ENCODE assay signal across 1 cellular context in the genomic region with DNA sequence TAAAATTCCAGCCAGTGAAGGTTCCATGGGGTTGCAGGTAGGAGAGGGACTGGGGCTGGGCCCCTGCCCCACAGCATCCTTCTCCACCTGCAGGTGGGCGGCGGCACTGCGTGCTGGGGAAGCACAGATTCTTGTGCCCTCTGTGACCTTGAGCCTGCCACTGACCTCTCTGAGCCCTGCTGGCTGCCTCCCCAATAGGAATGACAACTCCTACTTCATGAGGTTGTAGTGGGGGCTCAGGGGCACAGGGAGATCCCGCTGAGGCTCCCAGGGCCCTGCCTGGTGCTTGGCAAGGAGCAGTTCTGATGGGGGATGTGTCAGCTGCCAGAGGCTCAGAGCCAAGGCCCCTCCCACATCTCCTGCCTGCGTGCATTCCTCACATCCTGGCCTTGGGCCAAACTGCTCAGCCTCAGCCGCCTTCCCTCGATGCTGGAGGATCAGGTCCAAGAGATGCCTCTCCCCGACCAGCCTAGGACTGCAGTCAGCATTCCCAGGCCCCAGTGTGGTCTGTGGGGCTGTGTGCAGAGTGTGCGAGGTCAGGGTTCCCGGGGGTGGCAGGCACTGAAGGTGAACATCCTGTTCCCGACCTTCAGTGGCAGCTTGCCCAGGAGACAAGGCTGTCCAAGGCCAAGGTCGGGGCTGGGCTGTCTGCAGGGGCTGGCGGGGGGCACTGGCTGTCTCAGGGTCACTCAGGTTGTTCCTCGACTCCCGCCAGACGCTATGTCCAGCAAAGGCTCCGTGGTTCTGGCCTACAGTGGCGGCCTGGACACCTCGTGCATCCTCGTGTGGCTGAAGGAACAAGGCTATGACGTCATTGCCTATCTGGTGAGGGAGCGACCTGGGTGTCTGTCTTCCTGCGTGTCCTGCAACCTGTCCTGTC.
TF ChIP-seq lines count a peak whose summit lies in the region.

No MANE protein-coding gene starts in this region.

TF ChIP-seq in HepG2, 621 proteins besides CTCF, POLR2A, EP300 and RAD21 (continued from another document and continues in another):
- TF ChIP-seq, protein P1, sequence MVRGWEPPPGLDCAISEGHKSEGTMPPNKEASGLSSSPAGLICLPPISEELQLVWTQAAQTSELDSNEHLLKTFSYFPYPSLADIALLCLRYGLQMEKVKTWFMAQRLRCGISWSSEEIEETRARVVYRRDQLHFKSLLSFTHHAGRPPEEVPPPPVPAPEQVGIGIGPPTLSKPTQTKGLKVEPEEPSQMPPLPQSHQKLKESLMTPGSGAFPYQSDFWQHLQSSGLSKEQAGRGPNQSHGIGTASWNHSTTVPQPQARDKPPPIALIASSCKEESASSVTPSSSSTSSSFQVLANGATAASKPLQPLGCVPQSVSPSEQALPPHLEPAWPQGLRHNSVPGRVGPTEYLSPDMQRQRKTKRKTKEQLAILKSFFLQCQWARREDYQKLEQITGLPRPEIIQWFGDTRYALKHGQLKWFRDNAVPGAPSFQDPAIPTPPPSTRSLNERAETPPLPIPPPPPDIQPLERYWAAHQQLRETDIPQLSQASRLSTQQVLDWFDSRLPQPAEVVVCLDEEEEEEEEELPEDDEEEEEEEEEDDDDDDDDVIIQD (CRISPR knock-in tag; IDR thresholded peaks at IDR 0.05; ENCODE audit: low read depth), result no peak
- TF ChIP-seq ZC3H4 (CRISPR knock-in tag; IDR thresholded peaks at IDR 0.05; ENCODE audit: borderline replicate concordance) (no peak), ATF1 (CRISPR knock-in tag; IDR thresholded peaks at IDR 0.05) (no peak), ZFP36 (IDR thresholded peaks at IDR 0.05; ENCODE audit: borderline replicate concordance, low read depth, low read length, partially characterized antibody) (no peak), GABPB1 (CRISPR knock-in tag; IDR thresholded peaks at IDR 0.05) (no peak), TAF15 (IDR thresholded peaks at IDR 0.05; ENCODE audit: low read depth, low read length, poor library complexity, severe bottlenecking) (no peak), AHR (CRISPR knock-in tag; IDR thresholded peaks at IDR 0.05) (no peak), ZNF564 (CRISPR knock-in tag; IDR thresholded peaks at IDR 0.05) (0 out of 2 replicates have a peak, but pooled peaks have one; percentile 23), KDM5B (CRISPR knock-in tag; IDR thresholded peaks at IDR 0.05; ENCODE audit: borderline replicate concordance) (no peak), TCF7L2 (IDR thresholded peaks at IDR 0.05; ENCODE audit: low read depth, low read length) (no peak), ZNF333 (CRISPR knock-in tag; IDR thresholded peaks at IDR 0.05; ENCODE audit: borderline replicate concordance) (no peak), KLF9 (CRISPR knock-in tag; IDR thresholded peaks at IDR 0.05; ENCODE audit: low read depth) (no peak), ZNF337 (CRISPR knock-in tag; IDR thresholded peaks at IDR 0.05; ENCODE audit: borderline replicate concordance, low read depth) (no peak), ZNF569 (CRISPR knock-in tag; IDR thresholded peaks at IDR 0.05; ENCODE audit: borderline replicate concordance) (no peak), PRMT3 (CRISPR knock-in tag; IDR thresholded peaks at IDR 0.05; ENCODE audit: borderline replicate concordance, low read depth) (no peak), AKAP8 (CRISPR knock-in tag; IDR thresholded peaks at IDR 0.05) (0 out of 2 replicates have a peak, but pooled peaks have one; percentile 38), AGO1 (IDR thresholded peaks at IDR 0.05; ENCODE audit: low read depth, low read length, poor library complexity, severe bottlenecking) (no peak), ZNF232 (CRISPR knock-in tag; IDR thresholded peaks at IDR 0.05; ENCODE audit: borderline replicate concordance) (no peak), ZNF790 (CRISPR knock-in tag; IDR thresholded peaks at IDR 0.05; ENCODE audit: borderline replicate concordance) (no peak), HMGA1 (CRISPR knock-in tag; conservative IDR thresholded peaks at IDR 0.05) (no peak), ZNF274 (CRISPR knock-in tag; IDR thresholded peaks at IDR 0.05) (peak; percentile 40; the same call in 1 of the 2 replicates), ZNF33A (CRISPR knock-in tag; IDR thresholded peaks at IDR 0.05; ENCODE audit: borderline replicate concordance) (no peak), ZEB1 (IDR thresholded peaks at IDR 0.05; ENCODE audit: insufficient replicate concordance, low read depth) (no peak), RBM39 (IDR thresholded peaks at IDR 0.05; ENCODE audit: low read depth, low read length, poor library complexity, severe bottlenecking) (no peak), ESRRA (CRISPR knock-in tag; IDR thresholded peaks at IDR 0.05; ENCODE audit: low read depth) (peak; percentile 82), ZNF430 (CRISPR knock-in tag; IDR thresholded peaks at IDR 0.05) (no peak), RFX1 (IDR thresholded peaks at IDR 0.05) (no peak), IRF2 (CRISPR knock-in tag; IDR thresholded peaks at IDR 0.05) (no peak), ZNF619 (CRISPR knock-in tag; IDR thresholded peaks at IDR 0.05) (no peak), ZNF883 (CRISPR knock-in tag; IDR thresholded peaks at IDR 0.05; ENCODE audit: not compliant biosample characterization) (peak; percentile 47), ZNF703 (CRISPR knock-in tag; IDR thresholded peaks at IDR 0.05; ENCODE audit: borderline replicate concordance) (no peak), SOX6 (IDR thresholded peaks at IDR 0.05) (no peak), SOX6 (CRISPR knock-in tag; IDR thresholded peaks at IDR 0.05) (peak; percentile 45; the same call in 1 of the 2 replicates), ZNF30 (CRISPR knock-in tag; IDR thresholded peaks at IDR 0.05) (no peak), ADNP (CRISPR knock-in tag; IDR thresholded peaks at IDR 0.05) (no peak), HIVEP1 (CRISPR knock-in tag; IDR thresholded peaks at IDR 0.05) (peak; percentile 48; the same call in 1 of the 2 replicates), SNAI1 (CRISPR knock-in tag; IDR thresholded peaks at IDR 0.05; ENCODE audit: borderline replicate concordance) (no peak), MBNL3 (CRISPR knock-in tag; conservative IDR thresholded peaks at IDR 0.05) (no peak), ZNF563 (CRISPR knock-in tag; IDR thresholded peaks at IDR 0.05) (no peak), XRCC5 (optimal IDR thresholded peaks at IDR 0.05; ENCODE audit: low read length) (no peak), SATB2 (CRISPR knock-in tag; IDR thresholded peaks at IDR 0.05) (no peak)
- TF ChIP-seq, protein P2, sequence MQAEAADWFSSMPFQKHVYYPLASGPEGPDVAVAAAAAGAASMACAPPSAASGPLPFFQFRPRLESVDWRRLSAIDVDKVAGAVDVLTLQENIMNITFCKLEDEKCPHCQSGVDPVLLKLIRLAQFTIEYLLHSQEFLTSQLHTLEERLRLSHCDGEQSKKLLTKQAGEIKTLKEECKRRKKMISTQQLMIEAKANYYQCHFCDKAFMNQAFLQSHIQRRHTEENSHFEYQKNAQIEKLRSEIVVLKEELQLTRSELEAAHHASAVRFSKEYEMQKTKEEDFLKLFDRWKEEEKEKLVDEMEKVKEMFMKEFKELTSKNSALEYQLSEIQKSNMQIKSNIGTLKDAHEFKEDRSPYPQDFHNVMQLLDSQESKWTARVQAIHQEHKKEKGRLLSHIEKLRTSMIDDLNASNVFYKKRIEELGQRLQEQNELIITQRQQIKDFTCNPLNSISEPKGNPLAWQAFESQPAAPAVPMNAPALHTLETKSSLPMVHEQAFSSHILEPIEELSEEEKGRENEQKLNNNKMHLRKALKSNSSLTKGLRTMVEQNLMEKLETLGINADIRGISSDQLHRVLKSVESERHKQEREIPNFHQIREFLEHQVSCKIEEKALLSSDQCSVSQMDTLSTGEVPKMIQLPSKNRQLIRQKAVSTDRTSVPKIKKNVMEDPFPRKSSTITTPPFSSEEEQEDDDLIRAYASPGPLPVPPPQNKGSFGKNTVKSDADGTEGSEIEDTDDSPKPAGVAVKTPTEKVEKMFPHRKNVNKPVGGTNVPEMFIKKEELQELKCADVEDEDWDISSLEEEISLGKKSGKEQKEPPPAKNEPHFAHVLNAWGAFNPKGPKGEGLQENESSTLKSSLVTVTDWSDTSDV (CRISPR knock-in tag; IDR thresholded peaks at IDR 0.05), result no peak
- TF ChIP-seq, protein P3, sequence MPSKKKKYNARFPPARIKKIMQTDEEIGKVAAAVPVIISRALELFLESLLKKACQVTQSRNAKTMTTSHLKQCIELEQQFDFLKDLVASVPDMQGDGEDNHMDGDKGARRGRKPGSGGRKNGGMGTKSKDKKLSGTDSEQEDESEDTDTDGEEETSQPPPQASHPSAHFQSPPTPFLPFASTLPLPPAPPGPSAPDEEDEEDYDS (CRISPR knock-in tag; IDR thresholded peaks at IDR 0.05), result no peak
- TF ChIP-seq, protein P4, sequence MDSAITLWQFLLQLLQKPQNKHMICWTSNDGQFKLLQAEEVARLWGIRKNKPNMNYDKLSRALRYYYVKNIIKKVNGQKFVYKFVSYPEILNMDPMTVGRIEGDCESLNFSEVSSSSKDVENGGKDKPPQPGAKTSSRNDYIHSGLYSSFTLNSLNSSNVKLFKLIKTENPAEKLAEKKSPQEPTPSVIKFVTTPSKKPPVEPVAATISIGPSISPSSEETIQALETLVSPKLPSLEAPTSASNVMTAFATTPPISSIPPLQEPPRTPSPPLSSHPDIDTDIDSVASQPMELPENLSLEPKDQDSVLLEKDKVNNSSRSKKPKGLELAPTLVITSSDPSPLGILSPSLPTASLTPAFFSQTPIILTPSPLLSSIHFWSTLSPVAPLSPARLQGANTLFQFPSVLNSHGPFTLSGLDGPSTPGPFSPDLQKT (CRISPR knock-in tag; IDR thresholded peaks at IDR 0.05; ENCODE audit: borderline replicate concordance), result no peak
- TF ChIP-seq, protein P5, sequence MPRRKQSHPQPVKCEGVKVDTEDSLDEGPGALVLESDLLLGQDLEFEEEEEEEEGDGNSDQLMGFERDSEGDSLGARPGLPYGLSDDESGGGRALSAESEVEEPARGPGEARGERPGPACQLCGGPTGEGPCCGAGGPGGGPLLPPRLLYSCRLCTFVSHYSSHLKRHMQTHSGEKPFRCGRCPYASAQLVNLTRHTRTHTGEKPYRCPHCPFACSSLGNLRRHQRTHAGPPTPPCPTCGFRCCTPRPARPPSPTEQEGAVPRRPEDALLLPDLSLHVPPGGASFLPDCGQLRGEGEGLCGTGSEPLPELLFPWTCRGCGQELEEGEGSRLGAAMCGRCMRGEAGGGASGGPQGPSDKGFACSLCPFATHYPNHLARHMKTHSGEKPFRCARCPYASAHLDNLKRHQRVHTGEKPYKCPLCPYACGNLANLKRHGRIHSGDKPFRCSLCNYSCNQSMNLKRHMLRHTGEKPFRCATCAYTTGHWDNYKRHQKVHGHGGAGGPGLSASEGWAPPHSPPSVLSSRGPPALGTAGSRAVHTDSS (CRISPR knock-in tag; conservative IDR thresholded peaks at IDR 0.05), result no peak
- TF ChIP-seq, protein P6, sequence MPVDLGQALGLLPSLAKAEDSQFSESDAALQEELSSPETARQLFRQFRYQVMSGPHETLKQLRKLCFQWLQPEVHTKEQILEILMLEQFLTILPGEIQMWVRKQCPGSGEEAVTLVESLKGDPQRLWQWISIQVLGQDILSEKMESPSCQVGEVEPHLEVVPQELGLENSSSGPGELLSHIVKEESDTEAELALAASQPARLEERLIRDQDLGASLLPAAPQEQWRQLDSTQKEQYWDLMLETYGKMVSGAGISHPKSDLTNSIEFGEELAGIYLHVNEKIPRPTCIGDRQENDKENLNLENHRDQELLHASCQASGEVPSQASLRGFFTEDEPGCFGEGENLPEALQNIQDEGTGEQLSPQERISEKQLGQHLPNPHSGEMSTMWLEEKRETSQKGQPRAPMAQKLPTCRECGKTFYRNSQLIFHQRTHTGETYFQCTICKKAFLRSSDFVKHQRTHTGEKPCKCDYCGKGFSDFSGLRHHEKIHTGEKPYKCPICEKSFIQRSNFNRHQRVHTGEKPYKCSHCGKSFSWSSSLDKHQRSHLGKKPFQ (CRISPR knock-in tag; IDR thresholded peaks at IDR 0.05; ENCODE audit: insufficient replicate concordance), result no peak
- TF ChIP-seq, protein P7, sequence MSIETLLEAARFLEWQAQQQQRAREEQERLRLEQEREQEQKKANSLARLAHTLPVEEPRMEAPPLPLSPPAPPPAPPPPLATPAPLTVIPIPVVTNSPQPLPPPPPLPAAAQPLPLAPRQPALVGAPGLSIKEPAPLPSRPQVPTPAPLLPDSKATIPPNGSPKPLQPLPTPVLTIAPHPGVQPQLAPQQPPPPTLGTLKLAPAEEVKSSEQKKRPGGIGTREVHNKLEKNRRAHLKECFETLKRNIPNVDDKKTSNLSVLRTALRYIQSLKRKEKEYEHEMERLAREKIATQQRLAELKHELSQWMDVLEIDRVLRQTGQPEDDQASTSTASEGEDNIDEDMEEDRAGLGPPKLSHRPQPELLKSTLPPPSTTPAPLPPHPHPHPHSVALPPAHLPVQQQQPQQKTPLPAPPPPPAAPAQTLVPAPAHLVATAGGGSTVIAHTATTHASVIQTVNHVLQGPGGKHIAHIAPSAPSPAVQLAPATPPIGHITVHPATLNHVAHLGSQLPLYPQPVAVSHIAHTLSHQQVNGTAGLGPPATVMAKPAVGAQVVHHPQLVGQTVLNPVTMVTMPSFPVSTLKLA (IDR thresholded peaks at IDR 0.05), result no peak
- TF ChIP-seq, protein P8, sequence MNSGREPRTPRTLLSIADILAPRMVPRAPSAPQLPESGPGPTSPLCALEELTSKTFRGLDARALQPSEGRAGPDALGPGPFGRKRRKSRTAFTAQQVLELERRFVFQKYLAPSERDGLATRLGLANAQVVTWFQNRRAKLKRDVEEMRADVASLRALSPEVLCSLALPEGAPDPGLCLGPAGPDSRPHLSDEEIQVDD (CRISPR knock-in tag; IDR thresholded peaks at IDR 0.05; ENCODE audit: borderline replicate concordance), result no peak
- TF ChIP-seq, protein P9, sequence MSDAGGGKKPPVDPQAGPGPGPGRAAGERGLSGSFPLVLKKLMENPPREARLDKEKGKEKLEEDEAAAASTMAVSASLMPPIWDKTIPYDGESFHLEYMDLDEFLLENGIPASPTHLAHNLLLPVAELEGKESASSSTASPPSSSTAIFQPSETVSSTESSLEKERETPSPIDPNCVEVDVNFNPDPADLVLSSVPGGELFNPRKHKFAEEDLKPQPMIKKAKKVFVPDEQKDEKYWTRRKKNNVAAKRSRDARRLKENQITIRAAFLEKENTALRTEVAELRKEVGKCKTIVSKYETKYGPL (CRISPR knock-in tag; IDR thresholded peaks at IDR 0.05), result no peak
- TF ChIP-seq, protein P10, sequence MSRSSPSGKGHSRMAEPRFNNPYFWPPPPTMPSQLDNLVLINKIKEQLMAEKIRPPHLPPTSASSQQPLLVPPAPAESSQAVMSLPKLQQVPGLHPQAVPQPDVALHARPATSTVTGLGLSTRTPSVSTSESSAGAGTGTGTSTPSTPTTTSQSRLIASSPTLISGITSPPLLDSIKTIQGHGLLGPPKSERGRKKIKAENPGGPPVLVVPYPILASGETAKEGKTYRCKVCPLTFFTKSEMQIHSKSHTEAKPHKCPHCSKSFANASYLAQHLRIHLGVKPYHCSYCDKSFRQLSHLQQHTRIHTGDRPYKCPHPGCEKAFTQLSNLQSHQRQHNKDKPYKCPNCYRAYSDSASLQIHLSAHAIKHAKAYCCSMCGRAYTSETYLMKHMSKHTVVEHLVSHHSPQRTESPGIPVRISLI (CRISPR knock-in tag; IDR thresholded peaks at IDR 0.05; ENCODE audit: borderline replicate concordance), result no peak
- TF ChIP-seq, protein P11, sequence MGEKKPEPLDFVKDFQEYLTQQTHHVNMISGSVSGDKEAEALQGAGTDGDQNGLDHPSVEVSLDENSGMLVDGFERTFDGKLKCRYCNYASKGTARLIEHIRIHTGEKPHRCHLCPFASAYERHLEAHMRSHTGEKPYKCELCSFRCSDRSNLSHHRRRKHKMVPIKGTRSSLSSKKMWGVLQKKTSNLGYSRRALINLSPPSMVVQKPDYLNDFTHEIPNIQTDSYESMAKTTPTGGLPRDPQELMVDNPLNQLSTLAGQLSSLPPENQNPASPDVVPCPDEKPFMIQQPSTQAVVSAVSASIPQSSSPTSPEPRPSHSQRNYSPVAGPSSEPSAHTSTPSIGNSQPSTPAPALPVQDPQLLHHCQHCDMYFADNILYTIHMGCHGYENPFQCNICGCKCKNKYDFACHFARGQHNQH (CRISPR knock-in tag; IDR thresholded peaks at IDR 0.05), result no peak
